In the genomic region with DNA sequence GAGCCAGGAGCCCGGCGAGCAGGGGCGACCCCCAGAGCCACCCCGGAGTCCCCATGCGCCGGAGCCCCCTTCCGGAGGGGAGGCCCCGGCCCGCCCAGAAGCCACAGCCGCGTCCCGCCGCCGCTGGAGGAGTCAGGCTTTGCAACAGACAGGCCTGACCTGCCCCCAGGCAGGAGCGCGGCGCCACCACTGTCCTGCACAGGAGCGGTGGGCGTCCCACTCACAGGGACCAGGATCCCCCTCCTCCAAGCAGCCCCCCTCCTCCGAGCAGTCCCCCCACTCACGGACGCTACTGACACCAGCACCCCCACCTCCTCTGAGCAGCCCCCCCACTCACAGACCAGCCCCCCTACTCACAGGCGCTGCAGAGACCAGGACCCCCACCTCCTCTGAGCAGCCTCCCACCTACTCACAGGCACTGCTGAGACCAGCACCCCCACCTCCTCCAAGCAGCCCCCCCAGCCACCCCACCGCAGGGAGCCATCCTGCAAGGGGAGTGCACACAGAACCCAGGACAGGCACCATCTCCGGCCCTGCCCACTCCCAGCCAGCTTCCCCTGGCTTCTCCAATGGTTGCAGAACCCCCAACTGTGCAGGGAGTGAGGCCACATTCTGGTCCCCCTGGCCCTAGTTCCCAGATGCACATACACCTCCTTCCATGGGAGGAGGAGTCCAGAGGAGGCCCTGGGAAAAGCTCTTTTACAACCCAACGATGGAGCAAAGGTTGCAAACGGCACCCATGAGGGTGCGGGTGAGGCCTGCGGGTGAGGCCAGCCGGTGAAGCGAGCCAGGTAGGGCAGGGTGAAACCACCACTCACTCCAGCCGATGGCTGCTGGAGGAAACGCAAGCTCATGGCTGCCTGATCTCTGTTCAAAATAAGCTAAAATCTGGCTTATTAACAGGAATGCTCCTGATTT, we compare ENCODE assay signal across 7 cellular contexts.
DNase-seq lines count a peak whose midpoint lies in the region; ATAC-seq, FAIRE-seq and TF ChIP-seq lines count a peak whose summit lies in the region.

No MANE protein-coding gene starts in this region.

- CTCF ChIA-PET in activated CD8-positive, alpha-beta T cell treated with anti-CD3 and anti-CD28 coated beads, Interleukin-2, amount 10 ng/mL, durations not matched to agents 7 days and 5 days (lab: Charles Lee), result interaction anchor here (1.2 to 2.9 kb wide), 2 partner anchors 13 to 78 kb away, joined by 7 to 18 read pairs; no protein-coding TSS in a partner anchor

- H3K9me3 ChIP-seq in HUES48 (ENCODE audit: control insufficient read depth, insufficient read depth, low read length), result no peaks in the 10 kb centered on the region

- no peaks in the 10 kb centered on the region for H3K9me3 Mint-ChIP-seq in activated CD8-positive, alpha-beta T cell treated with anti-CD3 and anti-CD28 coated beads, Interleukin-2, amount 10 ng/mL, durations not matched to agents 7 days and 5 days (ENCODE audit: insufficient read depth)
- peaks cover 2% of the 10 kb centered on the region for H3K9me3 Mint-ChIP-seq in glutamatergic neuron (ENCODE audit: unreplicated experiment)
- no peaks in the 10 kb centered on the region for H3K9me3 Mint-ChIP-seq in progenitor cell of endocrine pancreas (ENCODE audit: low read depth)

- H3K4me3 ChIP-seq in HUES48 (ENCODE audit: low read depth, low read length), result peak overlapping the region; percentile 70

- H3K36me3 Mint-ChIP-seq in activated CD8-positive, alpha-beta T cell treated with anti-CD3 and anti-CD28 coated beads, Interleukin-2, amount 10 ng/mL, durations not matched to agents 7 days and 5 days (ENCODE audit: low read depth), result peaks cover 13% of the 10 kb centered on the region
- H3K36me3 Mint-ChIP-seq in glutamatergic neuron (ENCODE audit: unreplicated experiment), result no peaks in the 10 kb centered on the region
- no peaks in the 10 kb centered on the region for H3K36me3 Mint-ChIP-seq in progenitor cell of endocrine pancreas (ENCODE audit: insufficient read depth)

- H3K4me1 Mint-ChIP-seq in activated CD8-positive, alpha-beta T cell treated with anti-CD3 and anti-CD28 coated beads, Interleukin-2, amount 10 ng/mL, durations not matched to agents 7 days and 5 days (ENCODE audit: low read depth), result peaks cover 56% of the 10 kb centered on the region
- H3K4me1 Mint-ChIP-seq in glutamatergic neuron (ENCODE audit: low read depth, unreplicated experiment) (peaks cover 22% of the 10 kb centered on the region), progenitor cell of endocrine pancreas (ENCODE audit: low read depth) (peaks cover 22% of the 10 kb centered on the region)

- H3K27me3 ChIP-seq in HUES48 (ENCODE audit: control insufficient read depth, insufficient read depth, low read length), result peaks cover 10% of the 10 kb centered on the region; the same call in 1 of the 2 replicates

- peaks cover 14% of the 10 kb centered on the region for H3K4me1 ChIP-seq in HUES48 (ENCODE audit: control insufficient read depth, insufficient read depth, low read length)

- FAIRE-seq in urothelium cell line (lab: Jason Lieb, UNC), result no peak

- no peak overlapping the region for H3K9ac ChIP-seq in HUES48 (ENCODE audit: low read depth, low read length)

- peak; percentile 35 for ATAC-seq in GM18907 (IDR thresholded peaks at IDR 0.05; ENCODE audit: unreplicated experiment)
- ATAC-seq in activated CD8-positive, alpha-beta T cell treated with anti-CD3 and anti-CD28 coated beads, Interleukin-2, amount 10 ng/mL, durations not matched to agents 7 days and 5 days, result peak; percentile 50

- peak overlapping the region; percentile 84 for H3K27ac Mint-ChIP-seq in activated CD8-positive, alpha-beta T cell treated with anti-CD3 and anti-CD28 coated beads, Interleukin-2, amount 10 ng/mL, durations not matched to agents 7 days and 5 days
- H3K27ac Mint-ChIP-seq in glutamatergic neuron (ENCODE audit: unreplicated experiment) (no peak overlapping the region), progenitor cell of endocrine pancreas (no peak overlapping the region)

- H3K27me3 Mint-ChIP-seq in activated CD8-positive, alpha-beta T cell treated with anti-CD3 and anti-CD28 coated beads, Interleukin-2, amount 10 ng/mL, durations not matched to agents 7 days and 5 days (ENCODE audit: low read depth), result no peaks in the 10 kb centered on the region
- H3K27me3 Mint-ChIP-seq in glutamatergic neuron (ENCODE audit: unreplicated experiment), result peaks cover 6% of the 10 kb centered on the region
- no peaks in the 10 kb centered on the region for H3K27me3 Mint-ChIP-seq in progenitor cell of endocrine pancreas

- peak overlapping the region; percentile 83 for H3K4me3 Mint-ChIP-seq in activated CD8-positive, alpha-beta T cell treated with anti-CD3 and anti-CD28 coated beads, Interleukin-2, amount 10 ng/mL, durations not matched to agents 7 days and 5 days
- H3K4me3 Mint-ChIP-seq in glutamatergic neuron (ENCODE audit: unreplicated experiment) (peak overlapping the region; percentile 65), progenitor cell of endocrine pancreas (ENCODE audit: low read depth) (peak overlapping the region; percentile 64)

- DNase-seq in activated CD8-positive, alpha-beta T cell treated with anti-CD3 and anti-CD28 coated beads, Interleukin-2, amount 10 ng/mL, durations not matched to agents 7 days and 5 days, result peak; percentile 72
- DNase-seq in glutamatergic neuron (peak; percentile 80), progenitor cell of endocrine pancreas (ENCODE audit: low spot score, unreplicated experiment) (peak; percentile 43), urothelium cell line (ENCODE audit: low spot score) (no peak), KG1 (lab: John Stamatoyannopoulos, UW) (no peak)

- TF ChIP-seq CTCF in glutamatergic neuron (IDR thresholded peaks at IDR 0.05; ENCODE audit: partially characterized antibody, unreplicated experiment), result no peak
- TF ChIP-seq CTCF in progenitor cell of endocrine pancreas (IDR thresholded peaks at IDR 0.05; ENCODE audit: unreplicated experiment), result peak; percentile 16

- POLR2A ChIA-PET in activated CD8-positive, alpha-beta T cell treated with anti-CD3 and anti-CD28 coated beads, Interleukin-2, amount 10 ng/mL, durations not matched to agents 7 days and 5 days (lab: Charles Lee), result no interaction called here

- peak overlapping the region; percentile 21 for H3K27ac ChIP-seq in HUES48 (ENCODE audit: low read depth, low read length)

- no peaks in the 10 kb centered on the region for H3K36me3 ChIP-seq in HUES48 (ENCODE audit: control insufficient read depth, insufficient read depth, low read length)

Comparison
In these comparisons a context has a peak if more than half of its experiments do, and no peak if none do; other contexts are left out.
1. DNase-seq: peak in activated CD8-positive, alpha-beta T cell treated with anti-CD3 and anti-CD28 coated beads, Interleukin-2, amount 10 ng/mL, durations not matched to agents 7 days and 5 days (single experiment), glutamatergic neuron (single experiment) and progenitor cell of endocrine pancreas (single experiment); none in urothelium cell line (single experiment) and KG1 (single experiment).
2. Peak in every context shown above with its lines, with median percentiles within 50 percentile points of each other: H3K4me3 Mint-ChIP-seq.